In genomic region chr18:62869327-62869726, GRCh38 we compare ENCODE assay signal across 8 cellular contexts.
A peak's percentile ranks its signal among the peaks of the same experiment; 100 is the strongest.
DNase-seq lines count a peak whose midpoint lies in the region; ATAC-seq lines count a peak whose summit lies in the region.

No MANE protein-coding gene starts in this region.

- no peaks in the 10 kb centered on the region for H3K27me3 Mint-ChIP-seq in activated T-cell treated with anti-CD3 and anti-CD28 coated beads, Interleukin-2, amount 50 U/mL, for 72 hours (ENCODE audit: low read depth)
- H3K27me3 Mint-ChIP-seq in activated naive CD8-positive, alpha-beta T cell = no peaks in the 10 kb centered on the region

- no peaks in the 10 kb centered on the region for H3K36me3 Mint-ChIP-seq in activated T-cell treated with anti-CD3 and anti-CD28 coated beads, Interleukin-2, amount 50 U/mL, for 72 hours (ENCODE audit: insufficient read depth in 2 of 2)
- H3K36me3 Mint-ChIP-seq in activated naive CD8-positive, alpha-beta T cell = no peaks in the 10 kb centered on the region

- peak overlapping the region; percentile 10 for H3K27ac ChIP-seq in temporal lobe (ENCODE audit: low read depth, low read length)

- H3K4me3 Mint-ChIP-seq in activated T-cell treated with anti-CD3 and anti-CD28 coated beads, Interleukin-2, amount 50 U/mL, for 72 hours = peak overlapping the region; percentile 81 to 91
- H3K4me3 Mint-ChIP-seq in activated naive CD8-positive, alpha-beta T cell = peak overlapping the region; percentile 78

- ATAC-seq in activated T-cell treated with anti-CD3 and anti-CD28 coated beads, Interleukin-2, amount 50 U/mL, for 72 hours (replicated peaks in 1 of 2) = peak; percentile 63 to 69
- peak; percentile 53 for ATAC-seq in HG03025 (IDR thresholded peaks at IDR 0.05; ENCODE audit: low FRiP score, unreplicated experiment)

- no peaks in the 10 kb centered on the region for H3K9me3 Mint-ChIP-seq in activated T-cell treated with anti-CD3 and anti-CD28 coated beads, Interleukin-2, amount 50 U/mL, for 72 hours
- no peaks in the 10 kb centered on the region for H3K9me3 Mint-ChIP-seq in activated naive CD8-positive, alpha-beta T cell (ENCODE audit: low read depth)

- peak overlapping the region; percentile 98 for H3K27ac Mint-ChIP-seq in activated T-cell treated with anti-CD3 and anti-CD28 coated beads, Interleukin-2, amount 50 U/mL, for 72 hours
- peak overlapping the region; percentile 91 for H3K27ac Mint-ChIP-seq in activated naive CD8-positive, alpha-beta T cell

- DNase-seq in activated T-cell treated with anti-CD3 and anti-CD28 coated beads, Interleukin-2, amount 50 U/mL, for 72 hours = no peak
- DNase-seq in activated T-cell treated with anti-CD3 and anti-CD28 coated beads, Interleukin-2, amount 50 U/mL, for 48 hours = no peak
- DNase-seq in activated effector memory CD4-positive, alpha-beta T cell treated with anti-CD3 and anti-CD28 coated beads, Interleukin-2, amount 50 U/mL, for 16 hours = no peak
- no peak for DNase-seq in NCI-H2227 (lab: John Stamatoyannopoulos, UW; ENCODE audit: unreplicated experiment)
- no peak for DNase-seq in HPDE6-E6E7 (ENCODE audit: extremely low spot score)

- H3K4me1 Mint-ChIP-seq in activated T-cell treated with anti-CD3 and anti-CD28 coated beads, Interleukin-2, amount 50 U/mL, for 72 hours (ENCODE audit: low read depth) = peaks cover 27% of the 10 kb centered on the region
- H3K4me1 Mint-ChIP-seq in activated naive CD8-positive, alpha-beta T cell (ENCODE audit: low read depth) = peaks cover 24% of the 10 kb centered on the region
